ENCODE assay signal across 8 cellular contexts in genomic region chr5:172659909-172660628, GRCh38. TPM values are rescaled to one million over a fixed set of nuclear protein-coding genes. Genes with fewer than 3 reads are reported as not detected.
A peak's percentile ranks its signal among the peaks of the same experiment; 100 is the strongest.
DNase-seq lines count a peak whose midpoint lies in the region; ATAC-seq, FAIRE-seq and TF ChIP-seq lines count a peak whose summit lies in the region.

No MANE protein-coding gene starts in this region.

- CTCF ChIA-PET in GM12878 (lab: Yijun Ruan, JAX), result no interaction called here

- H3K36me3 Mint-ChIP-seq in effector memory CD8-positive, alpha-beta T cell (ENCODE audit: insufficient read depth), result no peaks in the 10 kb centered on the region

- H3K36me3 ChIP-seq in GM12878 (ENCODE audit: control insufficient read depth in 2 of 2, insufficient read depth in 2 of 2, low read length in 1 of 2) (no peaks in the 10 kb centered on the region), smooth muscle cell (ENCODE audit: low read depth) (no peaks in the 10 kb centered on the region)

- intact Hi-C loops in GM12878 (cut with micrococcal nuclease; ENCODE audit: unreplicated experiment), result no loop called here

- H4K20me1 ChIP-seq in GM12878 (ENCODE audit: control insufficient read depth, insufficient read depth) (no peaks in the 10 kb centered on the region), smooth muscle cell (ENCODE audit: low read depth) (no peaks in the 10 kb centered on the region)

- peaks cover 0 to 2% of the 10 kb centered on the region in 2 donors for H3K4me1 Mint-ChIP-seq in effector memory CD8-positive, alpha-beta T cell (ENCODE audit: low read depth in 2 of 2)

- H3K4me2 ChIP-seq in GM12878 (ENCODE audit: control insufficient read depth, insufficient read depth) (no peak overlapping the region), smooth muscle cell (peak overlapping the region; percentile 52)

- RAD21 ChIA-PET in GM12878 (lab: Charles Lee; ENCODE audit: unreplicated experiment), result no interaction called here

- H3K27ac Mint-ChIP-seq in effector memory CD8-positive, alpha-beta T cell, result no peak overlapping the region

- TF ChIP-seq RAD21 in GM12878 (IDR thresholded peaks at IDR 0.05; ENCODE audit: insufficient read depth, low read depth, low read length), result no peak

- TF ChIP-seq EP300 in GM12878 (IDR thresholded peaks at IDR 0.05; ENCODE audit: borderline replicate concordance in 1 of 2, control insufficient read depth in 1 of 2, low read depth in 2 of 2, low read length in 2 of 2), result no peak

- H3K4me3 Mint-ChIP-seq in effector memory CD8-positive, alpha-beta T cell, result no peak overlapping the region

- SMC1A ChIA-PET in GM12878 (lab: Charles Lee; ENCODE audit: uncharacterized antibody, unreplicated experiment), result no interaction called here

- 3% methylated on average over 18 of the region's 18 CpGs for WGBS in GM12878 (ENCODE audit: insufficient coverage, insufficient replicate concordance, low lambda C conversion rate, missing lambda C conversion rate)
- WGBS in smooth muscle cell (ENCODE audit: low lambda C conversion rate), result 6% methylated on average over 17 of the region's 18 CpGs

- H3K9ac ChIP-seq in GM12878 (ENCODE audit: control insufficient read depth, insufficient read depth, low read length), result no peak overlapping the region
- H3K9ac ChIP-seq in smooth muscle cell (ENCODE audit: low read depth), result peak overlapping the region; percentile 85

- H3K9me3 ChIP-seq in GM12878 (replicated peaks; ENCODE audit: control insufficient read depth, insufficient read depth, low read length) (no peaks in the 10 kb centered on the region; the same call in 2 of the 3 replicates), smooth muscle cell (replicated peaks; ENCODE audit: low read depth) (no peaks in the 10 kb centered on the region)

- H3K27ac ChIP-seq in GM12878 (ENCODE audit: control insufficient read depth, insufficient read depth) (no peak overlapping the region), smooth muscle cell (ENCODE audit: low read depth) (peak overlapping the region; percentile 96)

- peak; percentile 68 for ATAC-seq in GM12878
- no peak for ATAC-seq in effector memory CD8-positive, alpha-beta T cell (replicated peaks)

- TF ChIP-seq POLR2A in GM12878 (IDR thresholded peaks at IDR 0.05; ENCODE audit: low read depth, low read length), result no peak

- H3K79me2 ChIP-seq in GM12878 (ENCODE audit: control insufficient read depth, insufficient read depth, low read length), result no peaks in the 10 kb centered on the region
- peaks cover 30% of the 10 kb centered on the region for H3K79me2 ChIP-seq in smooth muscle cell (ENCODE audit: low read depth)

- H3K4me3 ChIP-seq in GM12878 (no peak overlapping the region), smooth muscle cell (no peak overlapping the region)

- peak overlapping the region; percentile 24; the same call in 1 of the 2 replicates for H2AFZ ChIP-seq in GM12878 (ENCODE audit: control insufficient read depth, low read depth, low read length)
- H2AFZ ChIP-seq in smooth muscle cell (ENCODE audit: low read depth), result no peak overlapping the region

- no peak for FAIRE-seq in GM12878 (lab: Jason Lieb, UNC)

- TF ChIP-seq CTCF in GM12878 (IDR thresholded peaks at IDR 0.05 in 2 of 3, conservative IDR thresholded peaks at IDR 0.05 in 1 of 3; ENCODE audit: control insufficient read depth in 2 of 3, extremely low read depth in 1 of 3, insufficient read depth in 1 of 3, low read depth in 3 of 3, low read length in 3 of 3) (no peak), smooth muscle cell (IDR thresholded peaks at IDR 0.05; ENCODE audit: borderline replicate concordance, insufficient read depth, poor library complexity, severe bottlenecking) (peak; percentile 22), GM13976 (IDR thresholded peaks at IDR 0.05; ENCODE audit: borderline replicate concordance, control extremely low read depth, extremely low read depth, insufficient read depth, missing control alignments) (no peak)

- H3K4me1 ChIP-seq in GM12878 (ENCODE audit: control insufficient read depth, insufficient read depth, low read length), result no peaks in the 10 kb centered on the region
- peaks cover 21% of the 10 kb centered on the region for H3K4me1 ChIP-seq in smooth muscle cell (ENCODE audit: low read depth)

- H3F3A ChIP-seq in smooth muscle cell (ENCODE audit: low read depth), result no peaks in the 10 kb centered on the region

- H3K9me3 Mint-ChIP-seq in effector memory CD8-positive, alpha-beta T cell, result peaks cover 3 to 12% of the 10 kb centered on the region in 2 donors

- peaks cover 1 to 6% of the 10 kb centered on the region in 2 donors for H3K27me3 Mint-ChIP-seq in effector memory CD8-positive, alpha-beta T cell

- in situ Hi-C loops in KBM-7 (cut with MboI; ENCODE audit: low pct_unique_long_range_greater_than_20kb, low sequenced_read_pairs) (no loop called here), GM12878 (cut with MboI) (no loop called here), GM13976 (cut with MboI; ENCODE audit: low sequenced_read_pairs, unreplicated experiment) (no loop called here)

- peak; percentile 75 for DNase-seq in A172 (ENCODE audit: low spot score)
- peak; percentile 64 for DNase-seq in KBM-7
- no peak for DNase-seq in GM12878 (ENCODE audit: low read depth, low spot score)
- peak; percentile 97 for DNase-seq in islet precursor cell
- peak; percentile 72 for DNase-seq in smooth muscle cell (lab: John Stamatoyannopoulos, UW; ENCODE audit: unreplicated experiment)
- DNase-seq in OCI-M2 (lab: John Stamatoyannopoulos, UW; ENCODE audit: unreplicated experiment), result no peak
- DNase-seq in effector memory CD8-positive, alpha-beta T cell, result no peak
- DNase-seq in GM13976 (ENCODE audit: low spot score), result no peak

- POLR2A ChIA-PET in GM12878 (lab: Charles Lee), result no interaction called here

- peaks cover 0 to 2% of the 10 kb centered on the region in 2 experiments; a peak in 3 of 4 replicates for H3K27me3 ChIP-seq in GM12878 (replicated peaks in 1 of 2; ENCODE audit: control insufficient read depth in 2 of 2, insufficient read depth in 2 of 2, low read length in 1 of 2)
- no peaks in the 10 kb centered on the region for H3K27me3 ChIP-seq in smooth muscle cell (ENCODE audit: low read depth)

- BruUV-seq in GM12878 (replicated peaks; lab: Mats Ljungman, UMichigan), result no TSS peak

TF ChIP-seq in GM12878, 131 proteins besides CTCF, POLR2A, EP300 and RAD21:
- peak; percentile 29; the same call in 1 of the 2 replicates for TF ChIP-seq NR2F1 (conservative IDR thresholded peaks at IDR 0.05)
- no peak for TF ChIP-seq POU2F2 (IDR thresholded peaks at IDR 0.05; ENCODE audit: borderline replicate concordance, low read depth, low read length)
- TF ChIP-seq TCF3 (IDR thresholded peaks at IDR 0.05; ENCODE audit: borderline replicate concordance, insufficient read depth, low read depth, low read length), result no peak
- TF ChIP-seq MEF2A (IDR thresholded peaks at IDR 0.05; ENCODE audit: insufficient read depth, low read depth, low read length), result no peak
- TF ChIP-seq ATF3 (IDR thresholded peaks at IDR 0.05; ENCODE audit: borderline replicate concordance, extremely low read depth, low read depth, low read length), result no peak

RNA-seq across cellular contexts. Expression of gene NEURL1B, which starts 19.0 kb away (rescaled TPM):
- 7.2 and 12.2 TPM in 2 replicates for total RNA-seq in A172 (2014; rRNA removed; shearing (Covaris generic))
- 0.12 and 0.21 TPM in 2 replicates for total RNA-seq in GM12878 (2013; cell fraction: nucleolus; rRNA removed)
- total RNA-seq in GM12878 (2014; rRNA removed) (0.05 and 0.28 TPM in 2 replicates), GM12878 (2014; rRNA removed; fragmentation: Illumina TruSeq; extraction: Trizol) (0.04 and 0.05 TPM in 2 replicates), GM12878 (2021) (0.16 and 0.26 TPM in 2 replicates), smooth muscle cell (10.0 and 17.7 TPM in 2 replicates)
- polyA plus RNA-seq in GM12878 (2011; ENCODE audit: low read depth), result 0.07 TPM
- polyA plus RNA-seq in GM12878 (2011; rRNA removed) (0.03 and 0.05 TPM in 2 replicates), GM12878 (2014; fragmentation: Illumina TruSeq; extraction: Trizol) (0.04 TPM in 1 of 2 replicates, not detected in the other), GM12878 (2014; fragmentation: Nextera tagmentation; extraction: Ambion mirVana) (not detected), GM12878 (2014; rRNA removed) (0.05 TPM in 2 replicates), GM12878 (2016; fragmentation: Nextera tagmentation; extraction: Ambion mirVana) (not detected), smooth muscle cell (3.1 and 3.7 TPM in 2 replicates)
- 0.06 and 0.08 TPM in 2 replicates for polyA plus RNA-seq in GM12878 (2011; cell fraction: cytosol; rRNA removed)
- 0.16 and 0.20 TPM in 2 replicates for polyA plus RNA-seq in GM12878 (2011; cell fraction: nucleus; rRNA removed)
- 0.07 and 0.12 TPM in 2 replicates for polyA plus RNA-seq in GM12878 (2012)
- 0.05 and 0.07 TPM in 2 replicates for polyA minus RNA-seq in GM12878 (2011; rRNA and poly(A)+ RNA removed)
- polyA minus RNA-seq in GM12878 (2011; cell fraction: cytosol; rRNA and poly(A)+ RNA removed), result not detected in 2 replicates
- polyA minus RNA-seq in GM12878 (2011; cell fraction: nucleus; rRNA and poly(A)+ RNA removed), result 0.12 and 0.19 TPM in 2 replicates

Comparison
In these comparisons a context has a peak if more than half of its experiments do, and no peak if none do; other contexts are left out.
1. DNase-seq: peak in A172 (single experiment), KBM-7 (single experiment), islet precursor cell (single experiment) and smooth muscle cell (single experiment); none in GM12878 (single experiment), OCI-M2 (single experiment), effector memory CD8-positive, alpha-beta T cell (0 of 3) and GM13976 (single experiment).